Comparison of ENCODE assay signal across 10 cellular contexts in genomic region chr3:52226229-52226817, GRCh38. TPM values are rescaled to one million over a fixed set of nuclear protein-coding genes. Genes with fewer than 3 reads are reported as not detected.
DNase-seq lines count a peak whose midpoint lies in the region; ATAC-seq, FAIRE-seq and TF ChIP-seq lines count a peak whose summit lies in the region.
"Had no signal": no experiment of that assay in that cellular context is flagged by ENCODE, and none has a peak within 500 bp of the region (broad histone marks: within the 10 kb centered on the region; RNA-seq: fewer than 3 reads in every experiment).

No MANE protein-coding gene starts in this region.

- H3K27ac Mint-ChIP-seq in activated naive CD4-positive, alpha-beta T cell treated with anti-CD3 and anti-CD28 coated beads for 36 hours = peak overlapping the region; percentile 71
- H3K27ac Mint-ChIP-seq in activated T-cell treated with anti-CD3 and anti-CD28 coated beads, Interleukin-2, amount 50 U/mL, for 72 hours = peak overlapping the region; percentile 78
- H3K27ac Mint-ChIP-seq in stimulated activated naive B cell treated with anti-CD40 and anti-IgM and Interleukin-4, amounts not matched to agents 10 μg/mL and 1 μg/mL and 100 μg/mL, for 72 hours = peak overlapping the region; percentile 94

- H3K27me3 Mint-ChIP-seq in activated naive CD4-positive, alpha-beta T cell treated with anti-CD3 and anti-CD28 coated beads for 36 hours (ENCODE audit: low read depth) = no peaks in the 10 kb centered on the region
- H3K27me3 Mint-ChIP-seq in activated T-cell treated with anti-CD3 and anti-CD28 coated beads, Interleukin-2, amount 50 U/mL, for 72 hours (ENCODE audit: low read depth) = no peaks in the 10 kb centered on the region
- no peaks in the 10 kb centered on the region for H3K27me3 Mint-ChIP-seq in stimulated activated naive B cell treated with anti-CD40 and anti-IgM and Interleukin-4, amounts not matched to agents 10 μg/mL and 1 μg/mL and 100 μg/mL, for 72 hours

- no peak overlapping the region for H3K4me3 ChIP-seq in sigmoid colon

- FAIRE-seq in RCC 7860 (lab: Jason Lieb, UNC) = no peak

- no peak for TF ChIP-seq CTCF in sigmoid colon (IDR thresholded peaks at IDR 0.05)

- no peak overlapping the region for H3K27ac ChIP-seq in sigmoid colon

- no peaks in the 10 kb centered on the region for H3K9me3 Mint-ChIP-seq in activated naive CD4-positive, alpha-beta T cell treated with anti-CD3 and anti-CD28 coated beads for 36 hours
- no peaks in the 10 kb centered on the region for H3K9me3 Mint-ChIP-seq in activated T-cell treated with anti-CD3 and anti-CD28 coated beads, Interleukin-2, amount 50 U/mL, for 72 hours
- H3K9me3 Mint-ChIP-seq in stimulated activated naive B cell treated with anti-CD40 and anti-IgM and Interleukin-4, amounts not matched to agents 10 μg/mL and 1 μg/mL and 100 μg/mL, for 72 hours = no peaks in the 10 kb centered on the region

- peak; percentile 2 for ATAC-seq in HG02763 (IDR thresholded peaks at IDR 0.05; ENCODE audit: unreplicated experiment)
- peak; percentile 9 to 20 for ATAC-seq in activated T-cell treated with anti-CD3 and anti-CD28 coated beads, Interleukin-2, amount 50 U/mL, for 72 hours (replicated peaks in 1 of 2)
- ATAC-seq in stimulated activated naive B cell treated with anti-CD40 and anti-IgM and Interleukin-4, amounts not matched to agents 10 μg/mL and 1 μg/mL and 100 μg/mL, for 72 hours (replicated peaks) = peak; percentile 17 to 19
- ATAC-seq: left lobe of liver, sciatic nerve had no signal

- H3K4me3 Mint-ChIP-seq in activated naive CD4-positive, alpha-beta T cell treated with anti-CD3 and anti-CD28 coated beads for 36 hours = peak overlapping the region; percentile 42
- H3K4me3 Mint-ChIP-seq in activated T-cell treated with anti-CD3 and anti-CD28 coated beads, Interleukin-2, amount 50 U/mL, for 72 hours = peak overlapping the region; percentile 33 to 81
- peak overlapping the region; percentile 84 to 94 for H3K4me3 Mint-ChIP-seq in stimulated activated naive B cell treated with anti-CD40 and anti-IgM and Interleukin-4, amounts not matched to agents 10 μg/mL and 1 μg/mL and 100 μg/mL, for 72 hours

- H3K4me1 Mint-ChIP-seq in activated naive CD4-positive, alpha-beta T cell treated with anti-CD3 and anti-CD28 coated beads for 36 hours (ENCODE audit: low read depth) = peaks cover 54% of the 10 kb centered on the region
- peaks cover 61% of the 10 kb centered on the region for H3K4me1 Mint-ChIP-seq in activated T-cell treated with anti-CD3 and anti-CD28 coated beads, Interleukin-2, amount 50 U/mL, for 72 hours (ENCODE audit: low read depth)
- H3K4me1 Mint-ChIP-seq in stimulated activated naive B cell treated with anti-CD40 and anti-IgM and Interleukin-4, amounts not matched to agents 10 μg/mL and 1 μg/mL and 100 μg/mL, for 72 hours = peaks cover 43 to 73% of the 10 kb centered on the region in 2 donors

- intact Hi-C loops in activated naive CD4-positive, alpha-beta T cell treated with anti-CD3 and anti-CD28 coated beads for 36 hours (cut with micrococcal nuclease) = loop anchor here (10.0 kb wide), 1 partner anchor 172 kb away; the partner anchor contains the start of gene DUSP7
- intact Hi-C loops in sigmoid colon (cut with DNase I) (no loop called here), head of caudate nucleus (cut with DNase I) (no loop called here)

- no peak for TF ChIP-seq POLR2A in sigmoid colon (IDR thresholded peaks at IDR 0.05)

- TF ChIP-seq EP300 in sigmoid colon (IDR thresholded peaks at IDR 0.05) = no peak

- peak; percentile 12 for DNase-seq in activated naive CD4-positive, alpha-beta T cell treated with anti-CD3 and anti-CD28 coated beads for 36 hours
- no peak for DNase-seq in activated naive CD4-positive, alpha-beta T cell treated with Interleukin-2 at 50 U/mL for 16 hours
- DNase-seq in activated T-cell treated with anti-CD3 and anti-CD28 coated beads, Interleukin-2, amount 50 U/mL, for 72 hours = no peak
- DNase-seq in stimulated activated naive B cell treated with anti-CD40 and anti-IgM and Interleukin-4, amounts not matched to agents 10 μg/mL and 1 μg/mL and 100 μg/mL, for 72 hours = no peak
- DNase-seq in sigmoid colon (no peak), head of caudate nucleus (no peak), RCC 7860 (ENCODE audit: low spot score) (no peak)

- 64 to 91% methylated on average over 5 of the region's 5 CpGs for WGBS in sigmoid colon, 2 donors

- H3K27me3 ChIP-seq in sigmoid colon = no peaks in the 10 kb centered on the region

- CTCF ChIA-PET in activated naive CD4-positive, alpha-beta T cell treated with anti-CD3 and anti-CD28 coated beads for 36 hours (lab: Charles Lee) = interaction anchor here (0.6 to 14.1 kb wide), 11 partner anchors 11 to 114 kb away, joined by 3 to 314 read pairs (median 4); partner anchors contain the start of genes GLYCTK and WDR82

- peaks cover 0 to 1% (median 0%) of the 10 kb centered on the region in 4 donors for H3K4me1 ChIP-seq in sigmoid colon

- H3K36me3 Mint-ChIP-seq in activated naive CD4-positive, alpha-beta T cell treated with anti-CD3 and anti-CD28 coated beads for 36 hours (ENCODE audit: low read depth) = peaks cover 12% of the 10 kb centered on the region
- H3K36me3 Mint-ChIP-seq in activated T-cell treated with anti-CD3 and anti-CD28 coated beads, Interleukin-2, amount 50 U/mL, for 72 hours (ENCODE audit: insufficient read depth in 2 of 2) = peaks cover 2 to 12% of the 10 kb centered on the region in 2 donors
- H3K36me3 Mint-ChIP-seq in stimulated activated naive B cell treated with anti-CD40 and anti-IgM and Interleukin-4, amounts not matched to agents 10 μg/mL and 1 μg/mL and 100 μg/mL, for 72 hours = peaks cover 48 to 61% of the 10 kb centered on the region in 2 donors

- no peaks in the 10 kb centered on the region for H3K9me3 ChIP-seq in sigmoid colon

- H3K36me3 ChIP-seq in sigmoid colon = peaks cover 26 to 43% (median 33%) of the 10 kb centered on the region in 4 donors

RNA-seq across cellular contexts. Expression of gene TLR9, which starts 0.9 kb away (rescaled TPM):
- under 1 TPM; 0.62 to 0.89 TPM for total RNA-seq in activated naive CD4-positive, alpha-beta T cell treated with anti-CD3 and anti-CD28 coated beads for 36 hours
- total RNA-seq in activated T-cell treated with anti-CD3 and anti-CD28 coated beads, Interleukin-2, amount 50 U/mL, for 72 hours = 1 to 10 TPM; 1.2 to 2.3 TPM
- total RNA-seq in sigmoid colon = under 1 TPM in 2 of 4 donors, not detected in 2; 0.54 to 0.55 TPM
- polyA plus RNA-seq in sigmoid colon = under 1 TPM in 1 of 3 donors, not detected in 2; 0.98 TPM
- total RNA-seq: left lobe of liver had no signal

RNA-seq across cellular contexts. Expression of gene TWF2, which starts 12.6 kb away (rescaled TPM):
- 10 to 100 TPM; 89.1 to 91.3 TPM for total RNA-seq in activated naive CD4-positive, alpha-beta T cell treated with anti-CD3 and anti-CD28 coated beads for 36 hours
- total RNA-seq in activated T-cell treated with anti-CD3 and anti-CD28 coated beads, Interleukin-2, amount 50 U/mL, for 72 hours = 100 to 1,000 TPM; 124 to 133 TPM
- total RNA-seq in sigmoid colon = 10 to 100 TPM; 40.4 to 57.3 (median 50.8) TPM
- 10 to 100 TPM; 62.5 to 79.3 (median 65.3) TPM for polyA plus RNA-seq in sigmoid colon

RNA-seq across cellular contexts. Expression of gene PPM1M, which starts 19.2 kb away (rescaled TPM):
- 100 to 1,000 TPM; 107 to 108 TPM for total RNA-seq in activated naive CD4-positive, alpha-beta T cell treated with anti-CD3 and anti-CD28 coated beads for 36 hours
- 100 to 1,000 TPM; 119 to 121 TPM for total RNA-seq in activated T-cell treated with anti-CD3 and anti-CD28 coated beads, Interleukin-2, amount 50 U/mL, for 72 hours
- 10 to 100 TPM; 21.7 to 28.2 (median 24.8) TPM for total RNA-seq in sigmoid colon
- polyA plus RNA-seq in sigmoid colon = 10 to 100 TPM in 2 of 3 donors, 1 to 10 TPM in 1; 5.8 to 16.9 (median 11.4) TPM

RNA-seq across cellular contexts. Expression of gene ALAS1, which starts 28.4 kb away (rescaled TPM):
- total RNA-seq in activated naive CD4-positive, alpha-beta T cell treated with anti-CD3 and anti-CD28 coated beads for 36 hours = 10 to 100 TPM; 35.7 to 37.8 TPM
- 10 to 100 TPM; 62.7 to 63.6 TPM for total RNA-seq in activated T-cell treated with anti-CD3 and anti-CD28 coated beads, Interleukin-2, amount 50 U/mL, for 72 hours
- 10 to 100 TPM; 23.2 to 27.3 (median 25.8) TPM for total RNA-seq in sigmoid colon
- 100 to 1,000 TPM in 1 of 3 donors, 10 to 100 TPM in 2; 70.7 to 121 (median 81.7) TPM for polyA plus RNA-seq in sigmoid colon

RNA-seq across cellular contexts. Expression of gene WDR82, which starts 52.1 kb away (rescaled TPM):
- 100 to 1,000 TPM; 176 to 177 TPM for total RNA-seq in activated naive CD4-positive, alpha-beta T cell treated with anti-CD3 and anti-CD28 coated beads for 36 hours
- 100 to 1,000 TPM; 113 to 120 TPM for total RNA-seq in activated T-cell treated with anti-CD3 and anti-CD28 coated beads, Interleukin-2, amount 50 U/mL, for 72 hours
- total RNA-seq in sigmoid colon = 10 to 100 TPM; 44.4 to 54.9 (median 48.0) TPM
- polyA plus RNA-seq in sigmoid colon = 10 to 100 TPM; 22.2 to 50.2 (median 28.4) TPM
